ENCODE assay signal across 7 cellular contexts in the genomic region with DNA sequence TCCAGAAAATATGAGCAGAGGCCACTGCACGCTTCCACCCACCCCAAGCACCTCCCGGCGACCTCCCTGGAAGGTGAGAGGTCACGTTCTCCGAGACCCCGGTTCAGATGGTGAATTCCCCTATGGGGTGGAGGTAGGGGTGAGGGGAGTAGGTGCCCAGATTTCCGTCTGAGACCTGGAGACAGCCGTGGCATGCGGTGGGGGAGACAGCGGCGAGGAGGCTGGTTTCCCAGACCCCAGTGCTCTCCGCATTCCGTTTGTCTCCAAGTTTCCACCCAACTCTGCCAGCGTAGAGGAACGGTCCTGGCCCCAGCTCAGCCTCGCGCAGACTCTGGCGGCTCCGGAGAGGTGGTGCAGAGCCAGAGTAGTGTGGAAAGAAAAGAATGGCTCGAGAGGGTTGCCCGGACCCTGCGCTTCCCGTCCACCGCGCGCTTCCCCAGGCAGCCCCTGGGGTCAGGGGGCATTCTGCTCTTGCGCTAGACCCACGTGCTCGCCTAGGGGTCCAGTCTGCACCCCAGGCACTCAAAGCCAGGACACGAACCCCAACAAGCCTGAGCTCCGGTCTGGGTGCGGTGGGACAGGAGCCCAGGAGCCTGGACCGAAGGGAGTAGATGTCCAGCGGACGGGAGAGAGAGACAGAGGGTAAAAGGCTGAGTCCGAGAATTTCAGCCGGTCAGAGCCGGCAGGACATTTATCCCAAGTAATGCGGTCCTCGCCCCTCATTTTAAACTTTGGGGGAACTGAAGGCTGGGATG. TPM values are rescaled to one million over a fixed set of nuclear protein-coding genes. Genes with fewer than 3 reads are reported as not detected.
A peak's percentile ranks its signal among the peaks of the same experiment; 100 is the strongest.
DNase-seq lines count a peak whose midpoint lies in the region; ATAC-seq, FAIRE-seq and TF ChIP-seq lines count a peak whose summit lies in the region.

No MANE protein-coding gene starts in this region.

- no peaks in the 10 kb centered on the region for H3K36me3 ChIP-seq in H7 (replicated peaks; ENCODE audit: control insufficient read depth, insufficient read depth, low read length)
- no peaks in the 10 kb centered on the region for H3K36me3 ChIP-seq in RWPE2 (ENCODE audit: low read depth)
- H3K36me3 ChIP-seq in H1 (ENCODE audit: control insufficient read depth in 2 of 4, insufficient read depth in 4 of 4, low read length in 3 of 4) = no peaks in the 10 kb centered on the region
- peaks cover 8 to 26% of the 10 kb centered on the region in 2 donors for H3K36me3 ChIP-seq in thyroid gland

- H3K4ac ChIP-seq in H1 (replicated peaks; ENCODE audit: insufficient read length, low read depth, low read length) = no peak overlapping the region

- H2BK20ac ChIP-seq in H1 (ENCODE audit: low read length) = no peak overlapping the region

- H2AK5ac ChIP-seq in H1 (ENCODE audit: low read depth, low read length) = no peak overlapping the region

- no peak overlapping the region for H3K27ac Mint-ChIP-seq in memory B cell

- peak overlapping the region; percentile 14 for H3K4me3 Mint-ChIP-seq in memory B cell

- peaks cover 22% of the 10 kb centered on the region for H3K23me2 ChIP-seq in H1 (ENCODE audit: low read depth, low read length)

- DNase-seq in H7 (peak; percentile 85), RWPE2 (ENCODE audit: low spot score) (no peak), H1 (ENCODE audit: low read depth in 1 of 2, low spot score in 2 of 2) (no peak), memory B cell (ENCODE audit: low spot score in 2 of 2) (no peak), thyroid gland (peak; percentile 70 to 76), inferior parietal cortex (ENCODE audit: extremely low spot score) (no peak), DMS53 treated with DMSO at 0.1 percent for 48 hours (lab: John Stamatoyannopoulos, UW; ENCODE audit: unreplicated experiment) (no peak)

- H3K79me2 ChIP-seq in H1 (ENCODE audit: control insufficient read depth in 1 of 2, insufficient read depth in 2 of 2, low read length in 2 of 2) = no peaks in the 10 kb centered on the region

- H3K9me3 Mint-ChIP-seq in memory B cell = no peaks in the 10 kb centered on the region

- peak overlapping the region; percentile 62; the same call in 1 of the 2 replicates for H3K18ac ChIP-seq in H1 (ENCODE audit: extremely low read depth, low read length)

- H3K56ac ChIP-seq in H1 (replicated peaks; ENCODE audit: insufficient read length, low read depth, low read length) = no peak overlapping the region

- TF ChIP-seq RAD21 in H1 (IDR thresholded peaks at IDR 0.05 in 1 of 2, conservative IDR thresholded peaks at IDR 0.05 in 1 of 2; ENCODE audit: low read depth in 2 of 2, low read length in 2 of 2) = 0 out of 4 replicates have a peak, but pooled peaks of 1 of the 2 experiments have one; percentile 17

- no peaks in the 10 kb centered on the region for H3K36me3 Mint-ChIP-seq in memory B cell

- TF ChIP-seq EP300 in H1 (IDR thresholded peaks at IDR 0.05; ENCODE audit: borderline replicate concordance in 1 of 2, low read depth in 2 of 2, low read length in 2 of 2) = no peak

- no peak for FAIRE-seq in H1 (lab: Jason Lieb, UNC)

- H3K27ac ChIP-seq in RWPE2 (ENCODE audit: poor library complexity, severe bottlenecking) = no peak overlapping the region
- no peak overlapping the region for H3K27ac ChIP-seq in H1 (ENCODE audit: low read depth, low read length)
- H3K27ac ChIP-seq in thyroid gland = peak overlapping the region; percentile 92 to 99 (median 95)

- no peak overlapping the region for H3K9ac ChIP-seq in H1 (replicated peaks in 1 of 4; ENCODE audit: extremely low read depth in 1 of 4, low read depth in 3 of 4, low read length in 3 of 4)

- H3K4me3 ChIP-seq in H7 (ENCODE audit: insufficient read depth, low read depth, low read length) = peak overlapping the region; percentile 50
- H3K4me3 ChIP-seq in RWPE2 (ENCODE audit: severe bottlenecking) = peak overlapping the region; percentile 41
- peak overlapping the region; percentile 28 to 71 (median 62) for H3K4me3 ChIP-seq in H1 (ENCODE audit: extremely low read depth in 1 of 4, insufficient read depth in 2 of 4, low read depth in 3 of 4, low read length in 4 of 4)
- H3K4me3 ChIP-seq in thyroid gland (replicated peaks in 1 of 3) = peak overlapping the region; percentile 0 to 76 (median 14)

- H2BK5ac ChIP-seq in H1 (ENCODE audit: low read depth, low read length) = no peak overlapping the region; the same call in 1 of the 2 replicates

- TF ChIP-seq POLR2A in H1 (IDR thresholded peaks at IDR 0.05; ENCODE audit: control extremely low read depth in 1 of 2, low read depth in 2 of 2, low read length in 2 of 2) (no peak), thyroid gland (IDR thresholded peaks at IDR 0.05) (peak; percentile 21 to 38)

- intact Hi-C loops in thyroid gland (cut with DNase I) = loop anchor here (2.0 kb wide), 1 partner anchor 242 kb away; no protein-coding TSS in a partner anchor

- no peak overlapping the region for H3K14ac ChIP-seq in H1 (ENCODE audit: insufficient read length)

- H3K4me1 ChIP-seq in RWPE2 (ENCODE audit: insufficient read depth, poor library complexity, severe bottlenecking) (no peaks in the 10 kb centered on the region), H1 (replicated peaks in 1 of 4; ENCODE audit: control insufficient read depth in 3 of 4, insufficient read depth in 4 of 4, low read length in 3 of 4) (peaks cover 0 to 16% (median 4%) of the 10 kb centered on the region in 4 experiments; a peak in 5 of 7 replicates), thyroid gland (peaks cover 61 to 62% of the 10 kb centered on the region in 2 donors)

- H3K27me3 Mint-ChIP-seq in memory B cell = peaks cover 20% of the 10 kb centered on the region

- H4K20me1 ChIP-seq in H1 (replicated peaks in 1 of 2; ENCODE audit: control insufficient read depth in 1 of 2, insufficient read depth in 2 of 2, low read length in 2 of 2) = peaks cover 0 to 4% of the 10 kb centered on the region in 2 experiments

- ATAC-seq in RWPE2 (ENCODE audit: low read depth) (peak; percentile 53), memory B cell (ENCODE audit: low read depth) (no peak)

- peak overlapping the region; percentile 87 for H2AFZ ChIP-seq in H1 (ENCODE audit: low read length)

- no peak overlapping the region for H4K5ac ChIP-seq in H1 (ENCODE audit: insufficient read length, low read depth, low read length)

- POLR2A ChIA-PET in H1 (lab: Charles Lee; ENCODE audit: partially characterized antibody) = interaction anchor here (1.1 kb wide), 1 partner anchor 242 kb away, joined by 3 read pairs; no protein-coding TSS in a partner anchor

- H3K23ac ChIP-seq in H1 (ENCODE audit: insufficient read length) = no peak overlapping the region

- H3K4me1 Mint-ChIP-seq in memory B cell = peaks cover 2% of the 10 kb centered on the region

- peak overlapping the region; percentile 56 to 100 for H3K4me2 ChIP-seq in H1 (ENCODE audit: insufficient read depth in 1 of 2, low read depth in 2 of 2, low read length in 2 of 2)

- H3K9me3 ChIP-seq in RWPE2 (ENCODE audit: severe bottlenecking) (no peaks in the 10 kb centered on the region), H1 (ENCODE audit: insufficient read depth in 2 of 2, low read depth in 1 of 2, low read length in 1 of 2) (no peaks in the 10 kb centered on the region), thyroid gland (no peaks in the 10 kb centered on the region)

- H4K91ac ChIP-seq in H1 (replicated peaks; ENCODE audit: insufficient read length, low read length) = no peak overlapping the region

- H3K79me1 ChIP-seq in H1 (ENCODE audit: low read depth, low read length) = no peaks in the 10 kb centered on the region

- CTCF ChIA-PET in H1 (lab: Charles Lee; ENCODE audit: partially characterized antibody) = interaction anchor here (0.6 to 7.3 kb wide), 19 partner anchors 11 to 588 kb away, joined by 3 to 69 read pairs (median 4); a partner anchor contains a TSS

- peak overlapping the region; percentile 72; the same call in 1 of the 2 replicates for H2BK12ac ChIP-seq in H1 (ENCODE audit: low read depth, low read length)

- peak overlapping the region; percentile 42; the same call in 1 of the 2 replicates for H4K8ac ChIP-seq in H1 (ENCODE audit: extremely low read depth, insufficient read depth, low read length)

- H2BK15ac ChIP-seq in H1 (ENCODE audit: low read length) = no peak overlapping the region

- H2BK120ac ChIP-seq in H1 (replicated peaks; ENCODE audit: low read depth, low read length) = no peak overlapping the region

- TF ChIP-seq CTCF in RWPE2 (IDR thresholded peaks at IDR 0.05; ENCODE audit: poor library complexity, severe bottlenecking) = peak; percentile 76
- TF ChIP-seq CTCF in H1 (IDR thresholded peaks at IDR 0.05; ENCODE audit: control extremely low read depth in 1 of 3, insufficient read depth in 1 of 3, low read depth in 1 of 3, low read length in 3 of 3) = peak in 1 of 3 experiments; percentile 8; a peak in 1 of 4 replicates
- TF ChIP-seq CTCF in thyroid gland (IDR thresholded peaks at IDR 0.05) = peak in 2 of 6 experiments; percentile 14 to 57

- 10% methylated on average over 34 of the region's 40 CpGs; no CpG with 5 or more reads in 1 of the 2 experiments for WGBS in H1 (ENCODE audit: extremely low coverage in 1 of 2, insufficient coverage in 1 of 2, insufficient read length in 1 of 2, insufficient replicate concordance in 2 of 2, low coverage in 1 of 2, low lambda C conversion rate in 2 of 2, missing lambda C conversion rate in 1 of 2), 2 experiments
- WGBS in thyroid gland, 2 donors = 3 to 7% methylated on average over 20 to 40 of the region's 40 CpGs

- H3K27me3 ChIP-seq in H7 (ENCODE audit: control insufficient read depth, insufficient read depth, low read length) = peaks cover 60% of the 10 kb centered on the region
- H3K27me3 ChIP-seq in RWPE2 (ENCODE audit: insufficient read depth, poor library complexity, severe bottlenecking) = peaks cover 54% of the 10 kb centered on the region
- peaks cover 42 to 78% (median 68%) of the 10 kb centered on the region in 4 experiments for H3K27me3 ChIP-seq in H1 (replicated peaks in 1 of 4; ENCODE audit: control insufficient read depth in 3 of 4, extremely low read depth in 1 of 4, insufficient read depth in 3 of 4, low read length in 3 of 4)
- no peaks in the 10 kb centered on the region for H3K27me3 ChIP-seq in thyroid gland

TF ChIP-seq in H1, 55 proteins besides CTCF, POLR2A, EP300 and RAD21 (continues in another document):
- TF ChIP-seq POU5F1 (IDR thresholded peaks at IDR 0.05; ENCODE audit: low read depth, low read length) (no peak), EZH2 (IDR thresholded peaks at IDR 0.05; ENCODE audit: low read depth, low read length, severe bottlenecking) (peak; percentile 70)

RNA-seq across cellular contexts. Expression of a gene that starts 3.9 kb away (rescaled TPM):
- 5.5 and 8.4 TPM in 2 replicates for total RNA-seq in H7 (2014; rRNA removed; shearing (Covaris generic))
- 0.84 and 0.86 TPM in 2 replicates for total RNA-seq in H1 (2021; fragmentation: NEBNext Ultra II Directional; extraction: Animal tissue kit (Norgen Biotek cat#: 25700))
- polyA plus RNA-seq in H1 (2011; rRNA removed) = 4.6 and 4.9 TPM in 2 replicates
- polyA plus RNA-seq in H1 (2011; cell fraction: cytosol; rRNA removed) = 2.8 TPM
- 4.6 TPM for polyA plus RNA-seq in H1 (2011; cell fraction: nucleus; rRNA removed)
- 2.2 to 3.2 TPM (median 2.8 TPM) in 4 replicates for polyA plus RNA-seq in H1 (2012, experiment 1 of 2)
- 1.4 TPM for polyA plus RNA-seq in H1 (2012, experiment 2 of 2)
- 2.4 TPM for polyA plus RNA-seq in H1 (2013, experiment 1 of 2)
- polyA plus RNA-seq in H1 (2013, experiment 2 of 2) = 2.6 TPM
- 8.4 and 11.0 TPM in 2 replicates for polyA minus RNA-seq in H1 (2011; rRNA and poly(A)+ RNA removed)
- 1.5 TPM for polyA minus RNA-seq in H1 (2011; cell fraction: cytosol; rRNA and poly(A)+ RNA removed)
- polyA minus RNA-seq in H1 (2011; cell fraction: nucleus; rRNA and poly(A)+ RNA removed) = 3.1 TPM
- 100 to 1,000 TPM in 2 of 4 donors, 10 to 100 TPM in 2; 61.0 to 254 (median 109) TPM for total RNA-seq in thyroid gland

Comparison
In these comparisons a context has a peak if more than half of its experiments do, and no peak if none do; other contexts are left out.
1. DNase-seq: peak in H7 (single experiment) and thyroid gland (2 of 2); none in RWPE2 (single experiment), H1 (0 of 2), memory B cell (0 of 2), inferior parietal cortex (single experiment) and DMS53 treated with DMSO at 0.1 percent for 48 hours (single experiment).
2. H3K27ac ChIP-seq: peak in thyroid gland (3 of 3); none in RWPE2 (single experiment) and H1 (single experiment).
3. POLR2A ChIP-seq: peak in thyroid gland (2 of 2); none in H1 (0 of 2).
4. Peak in every context shown above with its lines, with median percentiles within 50 percentile points of each other: H3K4me3 ChIP-seq.